ENCODE assay signal across 8 cellular contexts in genomic region chr12:62006076-62006732, GRCh38.
DNase-seq lines count a peak whose midpoint lies in the region; ATAC-seq and TF ChIP-seq lines count a peak whose summit lies in the region.

No MANE protein-coding gene starts in this region.

- DNase-seq in activated T-cell treated with anti-CD3 and anti-CD28 coated beads, Interleukin-2, amount 50 U/mL, for 72 hours, result peak; percentile 11 to 16
- DNase-seq in activated T-cell treated with anti-CD3 and anti-CD28 coated beads, Interleukin-2, amount 50 U/mL, for 24 hours, result no peak
- DNase-seq in M059J (ENCODE audit: low read depth) (peak; percentile 32), iPS-NIHi7 (ENCODE audit: extremely low spot score) (peak; percentile 60), upper lobe of right lung (no peak), NCI-H1048 (lab: John Stamatoyannopoulos, UW) (no peak)
- DNase-seq in activated naive CD8-positive, alpha-beta T cell treated with anti-CD3 and anti-CD28 coated beads for 36 hours, result peak; percentile 2

- TF ChIP-seq CTCF in upper lobe of right lung (IDR thresholded peaks at IDR 0.05), result peak; percentile 68

- no peak overlapping the region for H3K4me3 ChIP-seq in upper lobe of right lung

- H3K4me1 ChIP-seq in upper lobe of right lung, result no peaks in the 10 kb centered on the region

- no peaks in the 10 kb centered on the region for H3K4me1 Mint-ChIP-seq in activated T-cell treated with anti-CD3 and anti-CD28 coated beads, Interleukin-2, amount 50 U/mL, for 72 hours (ENCODE audit: low read depth)
- no peaks in the 10 kb centered on the region for H3K4me1 Mint-ChIP-seq in activated T-cell treated with anti-CD3 and anti-CD28 coated beads, Interleukin-2, amount 50 U/mL, for 24 hours (ENCODE audit: low read depth)
- H3K4me1 Mint-ChIP-seq in activated naive CD8-positive, alpha-beta T cell treated with anti-CD3 and anti-CD28 coated beads for 36 hours, result no peaks in the 10 kb centered on the region

- H3K36me3 ChIP-seq in upper lobe of right lung, result no peaks in the 10 kb centered on the region

- no peaks in the 10 kb centered on the region for H3K9me3 ChIP-seq in upper lobe of right lung

- H3K4me3 Mint-ChIP-seq in activated T-cell treated with anti-CD3 and anti-CD28 coated beads, Interleukin-2, amount 50 U/mL, for 72 hours, result no peak overlapping the region
- H3K4me3 Mint-ChIP-seq in activated T-cell treated with anti-CD3 and anti-CD28 coated beads, Interleukin-2, amount 50 U/mL, for 24 hours, result no peak overlapping the region
- no peak overlapping the region for H3K4me3 Mint-ChIP-seq in activated naive CD8-positive, alpha-beta T cell treated with anti-CD3 and anti-CD28 coated beads for 36 hours

- H3K27me3 Mint-ChIP-seq in activated T-cell treated with anti-CD3 and anti-CD28 coated beads, Interleukin-2, amount 50 U/mL, for 72 hours (ENCODE audit: low read depth), result peaks cover 5% of the 10 kb centered on the region
- H3K27me3 Mint-ChIP-seq in activated T-cell treated with anti-CD3 and anti-CD28 coated beads, Interleukin-2, amount 50 U/mL, for 24 hours, result no peaks in the 10 kb centered on the region
- H3K27me3 Mint-ChIP-seq in activated naive CD8-positive, alpha-beta T cell treated with anti-CD3 and anti-CD28 coated beads for 36 hours, result peaks cover 10% of the 10 kb centered on the region

- intact Hi-C loops in upper lobe of right lung (cut with DNase I), result no loop called here

- no peak overlapping the region for H3K27ac Mint-ChIP-seq in activated T-cell treated with anti-CD3 and anti-CD28 coated beads, Interleukin-2, amount 50 U/mL, for 72 hours
- no peak overlapping the region for H3K27ac Mint-ChIP-seq in activated T-cell treated with anti-CD3 and anti-CD28 coated beads, Interleukin-2, amount 50 U/mL, for 24 hours
- H3K27ac Mint-ChIP-seq in activated naive CD8-positive, alpha-beta T cell treated with anti-CD3 and anti-CD28 coated beads for 36 hours, result no peak overlapping the region

- H3K27ac ChIP-seq in upper lobe of right lung, result no peak overlapping the region

- H3K27me3 ChIP-seq in upper lobe of right lung, result no peaks in the 10 kb centered on the region

- H3K9me3 Mint-ChIP-seq in activated T-cell treated with anti-CD3 and anti-CD28 coated beads, Interleukin-2, amount 50 U/mL, for 72 hours, result no peaks in the 10 kb centered on the region
- no peaks in the 10 kb centered on the region for H3K9me3 Mint-ChIP-seq in activated T-cell treated with anti-CD3 and anti-CD28 coated beads, Interleukin-2, amount 50 U/mL, for 24 hours
- no peaks in the 10 kb centered on the region for H3K9me3 Mint-ChIP-seq in activated naive CD8-positive, alpha-beta T cell treated with anti-CD3 and anti-CD28 coated beads for 36 hours

- no peaks in the 10 kb centered on the region for H3K36me3 Mint-ChIP-seq in activated T-cell treated with anti-CD3 and anti-CD28 coated beads, Interleukin-2, amount 50 U/mL, for 72 hours (ENCODE audit: insufficient read depth in 2 of 2)
- H3K36me3 Mint-ChIP-seq in activated T-cell treated with anti-CD3 and anti-CD28 coated beads, Interleukin-2, amount 50 U/mL, for 24 hours (ENCODE audit: low read depth), result no peaks in the 10 kb centered on the region
- H3K36me3 Mint-ChIP-seq in activated naive CD8-positive, alpha-beta T cell treated with anti-CD3 and anti-CD28 coated beads for 36 hours, result no peaks in the 10 kb centered on the region

- ATAC-seq in activated T-cell treated with anti-CD3 and anti-CD28 coated beads, Interleukin-2, amount 50 U/mL, for 72 hours (replicated peaks in 1 of 2), result no peak
- ATAC-seq in GM21515 (IDR thresholded peaks at IDR 0.05; ENCODE audit: unreplicated experiment) (peak; percentile 79), upper lobe of right lung (peak; percentile 64)

Comparison
In these comparisons a context has a peak if more than half of its experiments do, and no peak if none do; other contexts are left out.
1. DNase-seq: peak in activated T-cell treated with anti-CD3 and anti-CD28 coated beads, Interleukin-2, amount 50 U/mL, for 72 hours (2 of 2), M059J (single experiment), activated naive CD8-positive, alpha-beta T cell treated with anti-CD3 and anti-CD28 coated beads for 36 hours (single experiment) and iPS-NIHi7 (single experiment); none in activated T-cell treated with anti-CD3 and anti-CD28 coated beads, Interleukin-2, amount 50 U/mL, for 24 hours (single experiment), upper lobe of right lung (single experiment) and NCI-H1048 (single experiment).
2. ATAC-seq: peak in GM21515 (single experiment) and upper lobe of right lung (single experiment); none in activated T-cell treated with anti-CD3 and anti-CD28 coated beads, Interleukin-2, amount 50 U/mL, for 72 hours (0 of 2).